Comparison of ENCODE assay signal across 22 cellular contexts in the genomic region with DNA sequence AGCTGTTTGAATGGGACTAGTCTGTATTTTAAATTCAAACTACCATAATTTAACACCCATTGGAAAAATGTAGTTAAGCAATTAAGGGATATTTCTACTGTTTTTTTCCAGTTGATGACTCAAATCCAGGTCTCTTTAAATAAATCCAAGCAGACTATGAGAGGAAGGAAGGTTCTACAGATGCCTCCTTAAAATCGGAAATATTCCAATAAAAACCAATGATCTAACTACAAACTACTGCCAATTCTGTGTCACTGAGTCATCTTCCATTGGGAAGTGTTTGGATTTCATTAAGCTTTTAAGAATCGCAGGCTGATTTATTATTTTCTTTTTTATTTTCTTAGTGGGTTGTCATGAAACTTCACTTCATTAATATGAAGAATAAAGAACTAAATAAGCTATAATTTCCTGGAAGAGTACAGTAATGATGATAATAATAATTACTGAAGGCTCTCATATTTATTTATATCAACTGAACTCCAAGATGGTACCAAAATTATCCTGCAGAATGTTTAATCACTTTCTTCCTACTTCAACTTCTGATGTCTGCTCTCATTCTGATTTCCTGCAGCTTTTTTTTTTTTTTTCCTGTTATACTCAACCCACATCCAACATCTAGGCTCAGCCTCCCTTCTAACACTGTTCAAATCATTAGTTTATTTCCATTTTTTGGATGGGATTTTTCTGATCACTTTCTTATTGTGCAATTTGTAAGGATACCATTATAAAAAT.
DNase-seq lines count a peak whose midpoint lies in the region; ATAC-seq, FAIRE-seq and TF ChIP-seq lines count a peak whose summit lies in the region.
"Had no signal": no experiment of that assay in that cellular context is flagged by ENCODE, and none has a peak within 500 bp of the region (broad histone marks: within the 10 kb centered on the region; RNA-seq: fewer than 3 reads in every experiment).

No MANE protein-coding gene starts in this region.

- H3K27ac ChIP-seq in uterus = no peak overlapping the region
- H3K27ac ChIP-seq: BLaER1 had no signal

- H3K4me1 ChIP-seq in adipocyte (ENCODE audit: control insufficient read depth, insufficient read depth, low read length) = peaks cover 26% of the 10 kb centered on the region
- no peaks in the 10 kb centered on the region for H3K4me1 ChIP-seq in uterus
- H3K4me1 ChIP-seq: BLaER1 had no signal

- intact Hi-C loops in uterus (cut with DNase I; ENCODE audit: low total_unique reads) = no loop called here

- TF ChIP-seq CTCF in foreskin fibroblast (IDR thresholded peaks at IDR 0.05; ENCODE audit: low read depth, low read length) (no peak), uterus (IDR thresholded peaks at IDR 0.05) (no peak)

- H3K9me3 ChIP-seq in adipocyte (ENCODE audit: control insufficient read depth, low read length) (no peaks in the 10 kb centered on the region), uterus (no peaks in the 10 kb centered on the region)
- H3K9me3 ChIP-seq: BLaER1 had no signal

- no peak for TF ChIP-seq POLR2A in uterus (IDR thresholded peaks at IDR 0.05)

- ATAC-seq in left lobe of liver = no peak
- ATAC-seq in GM18517 (IDR thresholded peaks at IDR 0.05; ENCODE audit: unreplicated experiment) = no peak
- ATAC-seq: naive thymus-derived CD4-positive, alpha-beta T cell; T-cell had no signal

- H3K4me3 ChIP-seq in adipocyte (ENCODE audit: low read length) = no peak overlapping the region
- H3K4me3 ChIP-seq in foreskin fibroblast (ENCODE audit: low read depth in 1 of 2, low read length in 2 of 2) = no peak overlapping the region
- H3K4me3 ChIP-seq in skeletal muscle cell (ENCODE audit: low read depth, low read length) = no peak overlapping the region
- no peak overlapping the region for H3K4me3 ChIP-seq in uterus
- H3K4me3 ChIP-seq: BLaER1, coronary artery, skin epidermis had no signal

- no peaks in the 10 kb centered on the region for H3K27me3 ChIP-seq in adipocyte (replicated peaks; ENCODE audit: control insufficient read depth, insufficient read depth, low read length)
- no peaks in the 10 kb centered on the region for H3K27me3 ChIP-seq in uterus
- H3K27me3 ChIP-seq: BLaER1 had no signal

- no peaks in the 10 kb centered on the region for H3K36me3 ChIP-seq in adipocyte (ENCODE audit: control insufficient read depth, insufficient read depth, low read length, severe bottlenecking)
- no peaks in the 10 kb centered on the region for H3K36me3 ChIP-seq in uterus
- H3K36me3 ChIP-seq: BLaER1 had no signal

- DNase-seq in GM04504 (ENCODE audit: low read depth) (peak; percentile 61), adipocyte (ENCODE audit: low read depth) (no peak), foreskin fibroblast (peak; percentile 73 to 87), skeletal muscle cell (ENCODE audit: low read depth) (peak; percentile 55), uterus (no peak), GM19239 (ENCODE audit: insufficient read length, low spot score) (no peak), left lobe of liver (ENCODE audit: low spot score) (no peak)
- DNase-seq: activated CD4-positive, alpha-beta T cell treated with anti-CD3 and anti-CD28 coated beads, Interleukin-2, amount 50 U/mL, for 4 hours; activated naive CD4-positive, alpha-beta T cell; anterior cingulate cortex; immature natural killer cell; mammary epithelial cell; naive thymus-derived CD4-positive, alpha-beta T cell; NCI-H1694 treated with DMSO at 0.1 percent for 48 hours; NCI-H446 treated with DMSO at 0.1 percent for 48 hours; stimulated activated CD4-positive, alpha-beta T cell treated with anti-CD3 and anti-CD28 coated beads, Interleukin-4, amount 100 ng/mL, for 4 hours; T-cell had no signal

- peak overlapping the region; percentile 25 for H3K9ac ChIP-seq in adipocyte (ENCODE audit: low read length)
- H3K9ac ChIP-seq: BLaER1 had no signal

- no peak for FAIRE-seq in GM19239 (lab: Jason Lieb, UNC)
- FAIRE-seq: D721Med had no signal

Comparison
In these comparisons a context has a peak if more than half of its experiments do, and no peak if none do; other contexts are left out.
1. DNase-seq: peak in GM04504 (single experiment), foreskin fibroblast (2 of 2) and skeletal muscle cell (single experiment); none in adipocyte (single experiment), uterus (0 of 2), GM19239 (single experiment) and left lobe of liver (single experiment).